In genomic region chr11:68327586-68328370, GRCh38 we compare ENCODE assay signal across 1 cellular context.
TF ChIP-seq lines count a peak whose summit lies in the region.

No MANE protein-coding gene starts in this region.

TF ChIP-seq in SK-N-SH treated with all-trans-retinoic acid at 6 μM for 48 hours, 23 proteins besides CTCF, POLR2A, EP300 and RAD21 (continued from another document):
- TF ChIP-seq, protein P1, sequence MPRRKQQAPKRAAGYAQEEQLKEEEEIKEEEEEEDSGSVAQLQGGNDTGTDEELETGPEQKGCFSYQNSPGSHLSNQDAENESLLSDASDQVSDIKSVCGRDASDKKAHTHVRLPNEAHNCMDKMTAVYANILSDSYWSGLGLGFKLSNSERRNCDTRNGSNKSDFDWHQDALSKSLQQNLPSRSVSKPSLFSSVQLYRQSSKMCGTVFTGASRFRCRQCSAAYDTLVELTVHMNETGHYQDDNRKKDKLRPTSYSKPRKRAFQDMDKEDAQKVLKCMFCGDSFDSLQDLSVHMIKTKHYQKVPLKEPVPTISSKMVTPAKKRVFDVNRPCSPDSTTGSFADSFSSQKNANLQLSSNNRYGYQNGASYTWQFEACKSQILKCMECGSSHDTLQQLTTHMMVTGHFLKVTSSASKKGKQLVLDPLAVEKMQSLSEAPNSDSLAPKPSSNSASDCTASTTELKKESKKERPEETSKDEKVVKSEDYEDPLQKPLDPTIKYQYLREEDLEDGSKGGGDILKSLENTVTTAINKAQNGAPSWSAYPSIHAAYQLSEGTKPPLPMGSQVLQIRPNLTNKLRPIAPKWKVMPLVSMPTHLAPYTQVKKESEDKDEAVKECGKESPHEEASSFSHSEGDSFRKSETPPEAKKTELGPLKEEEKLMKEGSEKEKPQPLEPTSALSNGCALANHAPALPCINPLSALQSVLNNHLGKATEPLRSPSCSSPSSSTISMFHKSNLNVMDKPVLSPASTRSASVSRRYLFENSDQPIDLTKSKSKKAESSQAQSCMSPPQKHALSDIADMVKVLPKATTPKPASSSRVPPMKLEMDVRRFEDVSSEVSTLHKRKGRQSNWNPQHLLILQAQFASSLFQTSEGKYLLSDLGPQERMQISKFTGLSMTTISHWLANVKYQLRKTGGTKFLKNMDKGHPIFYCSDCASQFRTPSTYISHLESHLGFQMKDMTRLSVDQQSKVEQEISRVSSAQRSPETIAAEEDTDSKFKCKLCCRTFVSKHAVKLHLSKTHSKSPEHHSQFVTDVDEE (CRISPR knock-in tag; IDR thresholded peaks at IDR 0.05): no peak
- TF ChIP-seq CSRNP3 (CRISPR knock-in tag; IDR thresholded peaks at IDR 0.05) (no peak), RARB (CRISPR knock-in tag; IDR thresholded peaks at IDR 0.05) (no peak)
TF ChIP-seq in SK-N-SH treated with all-trans-retinoic acid at 6 μM for 48 hours: peak in this region for 0.
